ENCODE assay signal across 8 cellular contexts in genomic region chr11:16606784-16607674, GRCh38.
DNase-seq lines count a peak whose midpoint lies in the region; ATAC-seq and TF ChIP-seq lines count a peak whose summit lies in the region.

No MANE protein-coding gene starts in this region.

- WGBS in psoas muscle, 3 donors, result 0 to 1% (median 0%) methylated on average over 61 to 81 of the region's 81 CpGs

- H3K4me1 Mint-ChIP-seq in activated naive CD8-positive, alpha-beta T cell treated with anti-CD3 and anti-CD28 coated beads, Interleukin-2, amount 50 U/mL, for 24 hours, result peaks cover 30% of the 10 kb centered on the region

- peaks cover 43% of the 10 kb centered on the region for H3K27me3 Mint-ChIP-seq in activated naive CD8-positive, alpha-beta T cell treated with anti-CD3 and anti-CD28 coated beads, Interleukin-2, amount 50 U/mL, for 24 hours

- intact Hi-C loops in psoas muscle (cut with DNase I), result loop anchor here (1.0 to 10.0 kb wide), 7 partner anchors 142 to 635 kb away; no protein-coding TSS in a partner anchor

- peak overlapping the region; percentile 76 for H3K4me3 Mint-ChIP-seq in activated naive CD8-positive, alpha-beta T cell treated with anti-CD3 and anti-CD28 coated beads, Interleukin-2, amount 50 U/mL, for 24 hours

- no peaks in the 10 kb centered on the region for H3K9me3 ChIP-seq in psoas muscle

- peak overlapping the region; percentile 74 for H3K27ac Mint-ChIP-seq in activated naive CD8-positive, alpha-beta T cell treated with anti-CD3 and anti-CD28 coated beads, Interleukin-2, amount 50 U/mL, for 24 hours

- peaks cover 0 to 5% (median 0%) of the 10 kb centered on the region in 3 donors for H3K27me3 ChIP-seq in psoas muscle (ENCODE audit: insufficient read depth in 3 of 3, low read length in 2 of 3)

- DNase-seq in ACHN, result peak; percentile 30
- DNase-seq in HFF-Myc (ENCODE audit: extremely low read depth, low read depth), result no peak
- DNase-seq in activated naive CD8-positive, alpha-beta T cell treated with anti-CD3 and anti-CD28 coated beads, Interleukin-2, amount 50 U/mL, for 24 hours, result no peak
- peak; percentile 63 for DNase-seq in hepatic stellate cell (ENCODE audit: low spot score)
- peak; percentile 47 to 78 for DNase-seq in psoas muscle
- DNase-seq in Kasumi-1 (lab: John Stamatoyannopoulos, UW), result no peak
- no peak for DNase-seq in KBM-7

- H3K36me3 ChIP-seq in psoas muscle (ENCODE audit: insufficient read depth in 1 of 2, low read depth in 1 of 2), result no peaks in the 10 kb centered on the region

- TF ChIP-seq CTCF in HFF-Myc (IDR thresholded peaks at IDR 0.05; ENCODE audit: low read depth, low read length, missing control alignments) (no peak), psoas muscle (IDR thresholded peaks at IDR 0.05) (peak; percentile 5)

- H3K27ac ChIP-seq in psoas muscle, result peak overlapping the region; percentile 98

- peak overlapping the region; percentile 37 for H3K4me3 ChIP-seq in HFF-Myc (replicated peaks; ENCODE audit: low read depth, low read length)
- peak overlapping the region; percentile 97 for H3K4me3 ChIP-seq in psoas muscle

- in situ Hi-C loops in ACHN (cut with HindIII; ENCODE audit: low pct_ligation_motif_present, low pct_unique_long_range_greater_than_20kb, low sequenced_read_pairs) (no loop called here), KBM-7 (cut with MboI; ENCODE audit: low pct_unique_long_range_greater_than_20kb, low sequenced_read_pairs) (no loop called here)

- H3K9me3 Mint-ChIP-seq in activated naive CD8-positive, alpha-beta T cell treated with anti-CD3 and anti-CD28 coated beads, Interleukin-2, amount 50 U/mL, for 24 hours, result peaks cover 4% of the 10 kb centered on the region

- H3K4me1 ChIP-seq in psoas muscle, result peaks cover 5% of the 10 kb centered on the region

- H3K36me3 Mint-ChIP-seq in activated naive CD8-positive, alpha-beta T cell treated with anti-CD3 and anti-CD28 coated beads, Interleukin-2, amount 50 U/mL, for 24 hours (ENCODE audit: low read depth), result peaks cover 8% of the 10 kb centered on the region

- no peak for ATAC-seq in activated naive CD8-positive, alpha-beta T cell treated with anti-CD3 and anti-CD28 coated beads, Interleukin-2, amount 50 U/mL, for 24 hours
- ATAC-seq in psoas muscle, result peak; percentile 19 to 37 (median 26)
- no peak for ATAC-seq in HG02981 (IDR thresholded peaks at IDR 0.05; ENCODE audit: unreplicated experiment)

Comparison
In these comparisons a context has a peak if more than half of its experiments do, and no peak if none do; other contexts are left out.
1. DNase-seq: peak in ACHN (single experiment), hepatic stellate cell (single experiment) and psoas muscle (2 of 2); none in HFF-Myc (single experiment), activated naive CD8-positive, alpha-beta T cell treated with anti-CD3 and anti-CD28 coated beads, Interleukin-2, amount 50 U/mL, for 24 hours (single experiment), Kasumi-1 (0 of 2) and KBM-7 (single experiment).
2. ATAC-seq: peak in psoas muscle (4 of 4); none in activated naive CD8-positive, alpha-beta T cell treated with anti-CD3 and anti-CD28 coated beads, Interleukin-2, amount 50 U/mL, for 24 hours (single experiment) and HG02981 (single experiment).